1 cellular context compared by ENCODE assay signal in genomic region chr14:39762576-39763401, GRCh38.
A peak's percentile ranks its signal among the peaks of the same experiment; 100 is the strongest.
TF ChIP-seq lines count a peak whose summit lies in the region.

No MANE protein-coding gene starts in this region.

TF ChIP-seq in HepG2, 621 proteins besides CTCF, POLR2A, EP300 and RAD21 (continued from another document and continues in another):
- TF ChIP-seq, protein P1, sequence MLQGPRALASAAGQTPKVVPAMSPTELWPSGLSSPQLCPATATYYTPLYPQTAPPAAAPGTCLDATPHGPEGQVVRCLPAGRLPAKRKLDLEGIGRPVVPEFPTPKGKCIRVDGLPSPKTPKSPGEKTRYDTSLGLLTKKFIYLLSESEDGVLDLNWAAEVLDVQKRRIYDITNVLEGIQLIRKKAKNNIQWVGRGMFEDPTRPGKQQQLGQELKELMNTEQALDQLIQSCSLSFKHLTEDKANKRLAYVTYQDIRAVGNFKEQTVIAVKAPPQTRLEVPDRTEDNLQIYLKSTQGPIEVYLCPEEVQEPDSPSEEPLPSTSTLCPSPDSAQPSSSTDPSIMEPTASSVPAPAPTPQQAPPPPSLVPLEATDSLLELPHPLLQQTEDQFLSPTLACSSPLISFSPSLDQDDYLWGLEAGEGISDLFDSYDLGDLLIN (CRISPR knock-in tag; IDR thresholded peaks at IDR 0.05; ENCODE audit: borderline replicate concordance) = no peak
- TF ChIP-seq MAX (IDR thresholded peaks at IDR 0.05) (peak; percentile 59), ATF5 (CRISPR knock-in tag; IDR thresholded peaks at IDR 0.05; ENCODE audit: low read depth) (peak; percentile 94; the same call in 1 of the 2 replicates), FOXJ3 (CRISPR knock-in tag; IDR thresholded peaks at IDR 0.05; ENCODE audit: borderline replicate concordance) (peak; percentile 68; the same call in 1 of the 2 replicates), U2AF2 (IDR thresholded peaks at IDR 0.05; ENCODE audit: low read depth, low read length) (no peak), ZNF776 (CRISPR knock-in tag; IDR thresholded peaks at IDR 0.05) (0 out of 2 replicates have a peak, but pooled peaks have one; percentile 56), MYC (CRISPR knock-in tag; IDR thresholded peaks at IDR 0.05; ENCODE audit: borderline replicate concordance) (peak; percentile 84; the same call in 1 of the 2 replicates), POLR2AphosphoS2 (IDR thresholded peaks at IDR 0.05; ENCODE audit: low read depth, low read length) (no peak), ZNF510 (CRISPR knock-in tag; IDR thresholded peaks at IDR 0.05; ENCODE audit: low read depth) (peak; percentile 94; the same call in 1 of the 2 replicates), CBX5 (CRISPR knock-in tag; IDR thresholded peaks at IDR 0.05; ENCODE audit: borderline replicate concordance) (no peak; the same call in 1 of the 2 replicates), SAFB2 (CRISPR knock-in tag; IDR thresholded peaks at IDR 0.05; ENCODE audit: borderline replicate concordance, low read depth) (peak; percentile 88), ZNF567 (CRISPR knock-in tag; IDR thresholded peaks at IDR 0.05; ENCODE audit: borderline replicate concordance) (peak; percentile 98), WIZ (CRISPR knock-in tag; IDR thresholded peaks at IDR 0.05) (peak; percentile 99), ZNF672 (CRISPR knock-in tag; IDR thresholded peaks at IDR 0.05) (no peak), ZNF30 (CRISPR knock-in tag; IDR thresholded peaks at IDR 0.05) (peak; percentile 97), SRF (IDR thresholded peaks at IDR 0.05; ENCODE audit: low read depth, low read length) (peak; percentile 42; the same call in 1 of the 2 replicates), ZNF782 (CRISPR knock-in tag; IDR thresholded peaks at IDR 0.05; ENCODE audit: borderline replicate concordance) (peak; percentile 72), ZEB1 (IDR thresholded peaks at IDR 0.05; ENCODE audit: insufficient replicate concordance, low read depth) (no peak), KAT7 (CRISPR knock-in tag; IDR thresholded peaks at IDR 0.05; ENCODE audit: borderline replicate concordance) (peak; percentile 92; the same call in 1 of the 2 replicates), ZNF432 (CRISPR knock-in tag; IDR thresholded peaks at IDR 0.05; ENCODE audit: borderline replicate concordance) (peak; percentile 52; the same call in 1 of the 2 replicates), RNF2 (conservative IDR thresholded peaks at IDR 0.05; ENCODE audit: low read depth) (no peak; the same call in 1 of the 2 replicates), NKX3-1 (CRISPR knock-in tag; IDR thresholded peaks at IDR 0.05) (no peak), DNMT3B (CRISPR knock-in tag; conservative IDR thresholded peaks at IDR 0.05) (no peak), SNAI1 (CRISPR knock-in tag; IDR thresholded peaks at IDR 0.05; ENCODE audit: borderline replicate concordance) (peak; percentile 74; the same call in 1 of the 2 replicates), BORCS8-MEF2B (CRISPR knock-in tag; IDR thresholded peaks at IDR 0.05) (peak; percentile 63; the same call in 1 of the 2 replicates), MZF1 (CRISPR knock-in tag; IDR thresholded peaks at IDR 0.05; ENCODE audit: borderline replicate concordance) (0 out of 2 replicates have a peak, but pooled peaks have one; percentile 81), FLYWCH1 (CRISPR knock-in tag; IDR thresholded peaks at IDR 0.05) (peak; percentile 89; the same call in 1 of the 2 replicates), JUN (CRISPR knock-in tag; IDR thresholded peaks at IDR 0.05) (peak; percentile 87), ZNF326 (CRISPR knock-in tag; IDR thresholded peaks at IDR 0.05; ENCODE audit: borderline replicate concordance) (no peak), NR0B2 (CRISPR knock-in tag; IDR thresholded peaks at IDR 0.05) (no peak), SRSF4 (IDR thresholded peaks at IDR 0.05; ENCODE audit: low read depth, low read length, poor library complexity, severe bottlenecking) (no peak), NFAT5 (CRISPR knock-in tag; IDR thresholded peaks at IDR 0.05) (no peak), YEATS2 (CRISPR knock-in tag; IDR thresholded peaks at IDR 0.05; ENCODE audit: borderline replicate concordance) (0 out of 2 replicates have a peak, but pooled peaks have one; percentile 69), PHF5A (CRISPR knock-in tag; IDR thresholded peaks at IDR 0.05; ENCODE audit: low read depth, unreplicated experiment) (peak; percentile 4), NR2F2 (IDR thresholded peaks at IDR 0.05; ENCODE audit: borderline replicate concordance, low read depth) (no peak; the same call in 1 of the 2 replicates), CCDC6 (CRISPR knock-in tag; IDR thresholded peaks at IDR 0.05) (peak; percentile 23), ZIK1 (CRISPR knock-in tag; IDR thresholded peaks at IDR 0.05; ENCODE audit: borderline replicate concordance, low read depth) (peak; percentile 80; the same call in 1 of the 2 replicates), NCOA1 (CRISPR knock-in tag; IDR thresholded peaks at IDR 0.05) (peak; percentile 99), PAWR (CRISPR knock-in tag; IDR thresholded peaks at IDR 0.05; ENCODE audit: borderline replicate concordance) (no peak), JUND (CRISPR knock-in tag; IDR thresholded peaks at IDR 0.05) (peak; percentile 83; the same call in 1 of the 2 replicates), HOXA9 (CRISPR knock-in tag; IDR thresholded peaks at IDR 0.05; ENCODE audit: borderline replicate concordance) (0 out of 2 replicates have a peak, but pooled peaks have one; percentile 51), MBD4 (IDR thresholded peaks at IDR 0.05; ENCODE audit: borderline replicate concordance, low read length) (no peak), ETV5 (CRISPR knock-in tag; IDR thresholded peaks at IDR 0.05; ENCODE audit: borderline replicate concordance) (peak; percentile 94), ZNF296 (CRISPR knock-in tag; conservative IDR thresholded peaks at IDR 0.05) (no peak), MNT (IDR thresholded peaks at IDR 0.05) (no peak), ZSCAN20 (CRISPR knock-in tag; IDR thresholded peaks at IDR 0.05; ENCODE audit: borderline replicate concordance) (no peak; the same call in 1 of the 2 replicates), NR2C2 (CRISPR knock-in tag; IDR thresholded peaks at IDR 0.05; ENCODE audit: borderline replicate concordance) (peak; percentile 95), IKZF1 (IDR thresholded peaks at IDR 0.05) (no peak), ATF3 (CRISPR knock-in tag; IDR thresholded peaks at IDR 0.05) (no peak; the same call in 1 of the 2 replicates), ZFP1 (CRISPR knock-in tag; IDR thresholded peaks at IDR 0.05) (peak; percentile 71; the same call in 1 of the 2 replicates), ELF4 (CRISPR knock-in tag; IDR thresholded peaks at IDR 0.05; ENCODE audit: borderline replicate concordance) (peak; percentile 93), ZNF777 (CRISPR knock-in tag; IDR thresholded peaks at IDR 0.05) (no peak), ZNF263 (CRISPR knock-in tag; IDR thresholded peaks at IDR 0.05) (no peak; the same call in 1 of the 2 replicates), MEF2D (CRISPR knock-in tag; IDR thresholded peaks at IDR 0.05) (peak; percentile 95)
- TF ChIP-seq, protein P2, sequence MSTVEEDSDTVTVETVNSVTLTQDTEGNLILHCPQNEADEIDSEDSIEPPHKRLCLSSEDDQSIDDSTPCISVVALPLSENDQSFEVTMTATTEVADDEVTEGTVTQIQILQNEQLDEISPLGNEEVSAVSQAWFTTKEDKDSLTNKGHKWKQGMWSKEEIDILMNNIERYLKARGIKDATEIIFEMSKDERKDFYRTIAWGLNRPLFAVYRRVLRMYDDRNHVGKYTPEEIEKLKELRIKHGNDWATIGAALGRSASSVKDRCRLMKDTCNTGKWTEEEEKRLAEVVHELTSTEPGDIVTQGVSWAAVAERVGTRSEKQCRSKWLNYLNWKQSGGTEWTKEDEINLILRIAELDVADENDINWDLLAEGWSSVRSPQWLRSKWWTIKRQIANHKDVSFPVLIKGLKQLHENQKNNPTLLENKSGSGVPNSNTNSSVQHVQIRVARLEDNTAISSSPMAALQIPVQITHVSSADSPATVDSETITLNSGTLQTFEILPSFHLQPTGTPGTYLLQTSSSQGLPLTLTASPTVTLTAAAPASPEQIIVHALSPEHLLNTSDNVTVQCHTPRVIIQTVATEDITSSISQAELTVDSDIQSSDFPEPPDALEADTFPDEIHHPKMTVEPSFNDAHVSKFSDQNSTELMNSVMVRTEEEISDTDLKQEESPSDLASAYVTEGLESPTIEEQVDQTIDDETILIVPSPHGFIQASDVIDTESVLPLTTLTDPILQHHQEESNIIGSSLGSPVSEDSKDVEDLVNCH (CRISPR knock-in tag; IDR thresholded peaks at IDR 0.05) = peak; percentile 57; the same call in 1 of the 2 replicates
- TF ChIP-seq, protein P3, sequence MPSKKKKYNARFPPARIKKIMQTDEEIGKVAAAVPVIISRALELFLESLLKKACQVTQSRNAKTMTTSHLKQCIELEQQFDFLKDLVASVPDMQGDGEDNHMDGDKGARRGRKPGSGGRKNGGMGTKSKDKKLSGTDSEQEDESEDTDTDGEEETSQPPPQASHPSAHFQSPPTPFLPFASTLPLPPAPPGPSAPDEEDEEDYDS (CRISPR knock-in tag; IDR thresholded peaks at IDR 0.05) = peak; percentile 73; the same call in 1 of the 2 replicates
- TF ChIP-seq, protein P4, sequence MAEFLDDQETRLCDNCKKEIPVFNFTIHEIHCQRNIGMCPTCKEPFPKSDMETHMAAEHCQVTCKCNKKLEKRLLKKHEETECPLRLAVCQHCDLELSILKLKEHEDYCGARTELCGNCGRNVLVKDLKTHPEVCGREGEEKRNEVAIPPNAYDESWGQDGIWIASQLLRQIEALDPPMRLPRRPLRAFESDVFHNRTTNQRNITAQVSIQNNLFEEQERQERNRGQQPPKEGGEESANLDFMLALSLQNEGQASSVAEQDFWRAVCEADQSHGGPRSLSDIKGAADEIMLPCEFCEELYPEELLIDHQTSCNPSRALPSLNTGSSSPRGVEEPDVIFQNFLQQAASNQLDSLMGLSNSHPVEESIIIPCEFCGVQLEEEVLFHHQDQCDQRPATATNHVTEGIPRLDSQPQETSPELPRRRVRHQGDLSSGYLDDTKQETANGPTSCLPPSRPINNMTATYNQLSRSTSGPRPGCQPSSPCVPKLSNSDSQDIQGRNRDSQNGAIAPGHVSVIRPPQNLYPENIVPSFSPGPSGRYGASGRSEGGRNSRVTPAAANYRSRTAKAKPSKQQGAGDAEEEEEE (CRISPR knock-in tag; IDR thresholded peaks at IDR 0.05; ENCODE audit: borderline replicate concordance) = 0 out of 2 replicates have a peak, but pooled peaks have one; percentile 69
